Comparison of ENCODE assay signal across 8 cellular contexts in genomic region chr2:218284106-218284811, GRCh38. TPM values are rescaled to one million over a fixed set of nuclear protein-coding genes. Genes with fewer than 3 reads are reported as not detected.
DNase-seq lines count a peak whose midpoint lies in the region; ATAC-seq and TF ChIP-seq lines count a peak whose summit lies in the region.

No MANE protein-coding gene starts in this region.

- peak; percentile 36 for ATAC-seq in GM19328 (IDR thresholded peaks at IDR 0.05; ENCODE audit: unreplicated experiment)

- H3K4me3 ChIP-seq in fibroblast of pulmonary artery (replicated peaks; ENCODE audit: low read depth, low read length), result no peak overlapping the region
- no peak overlapping the region for H3K4me3 ChIP-seq in H7 (ENCODE audit: insufficient read depth, low read depth, low read length)

- H3K27me3 ChIP-seq in H7 (ENCODE audit: control insufficient read depth, insufficient read depth, low read length), result no peaks in the 10 kb centered on the region

- peaks cover 2% of the 10 kb centered on the region for H3K36me3 ChIP-seq in H7 (replicated peaks; ENCODE audit: control insufficient read depth, insufficient read depth, low read length)

- H3K36me3 Mint-ChIP-seq in activated T-cell treated with anti-CD3 and anti-CD28 coated beads, Interleukin-2, amount 50 U/mL, for 24 hours (ENCODE audit: low read depth), result peaks cover 58% of the 10 kb centered on the region

- H3K27me3 Mint-ChIP-seq in activated T-cell treated with anti-CD3 and anti-CD28 coated beads, Interleukin-2, amount 50 U/mL, for 24 hours, result no peaks in the 10 kb centered on the region

- H3K9me3 Mint-ChIP-seq in activated T-cell treated with anti-CD3 and anti-CD28 coated beads, Interleukin-2, amount 50 U/mL, for 24 hours, result no peaks in the 10 kb centered on the region

- peak overlapping the region; percentile 82 for H3K4me3 Mint-ChIP-seq in activated T-cell treated with anti-CD3 and anti-CD28 coated beads, Interleukin-2, amount 50 U/mL, for 24 hours

- H3K4me1 Mint-ChIP-seq in activated T-cell treated with anti-CD3 and anti-CD28 coated beads, Interleukin-2, amount 50 U/mL, for 24 hours (ENCODE audit: low read depth), result peaks cover 65% of the 10 kb centered on the region

- DNase-seq in HS-5 (ENCODE audit: low read depth), result peak; percentile 53
- peak; percentile 72 for DNase-seq in activated T-cell treated with anti-CD3 and anti-CD28 coated beads, Interleukin-2, amount 50 U/mL, for 24 hours
- DNase-seq in fibroblast of pulmonary artery (ENCODE audit: low read depth), result peak; percentile 67
- DNase-seq in stimulated activated CD4-positive, alpha-beta T cell treated with anti-CD3 and anti-CD28 coated beads, Interleukin-12 subunit alpha, Interleukin-12 subunit beta, amount 100 ng/mL, for 24 hours (ENCODE audit: low read depth in 2 of 2), result peak; percentile 44 to 48
- DNase-seq in H7, result no peak
- DNase-seq in medulla oblongata (ENCODE audit: extremely low spot score), result no peak
- DNase-seq in NCI-H526 treated with DMSO at 0.1 percent for 48 hours (lab: John Stamatoyannopoulos, UW), result no peak

- TF ChIP-seq CTCF in fibroblast of pulmonary artery (IDR thresholded peaks at IDR 0.05; ENCODE audit: low read length, missing control alignments), result no peak

- H3K27ac Mint-ChIP-seq in activated T-cell treated with anti-CD3 and anti-CD28 coated beads, Interleukin-2, amount 50 U/mL, for 24 hours, result peak overlapping the region; percentile 99

RNA-seq across cellular contexts. Expression of gene TMBIM1, which starts 8.0 kb away (rescaled TPM):
- total RNA-seq in H7 (2014; rRNA removed; shearing (Covaris generic)), result 34.1 and 35.6 TPM in 2 replicates

RNA-seq across cellular contexts. Expression of gene PNKD, which starts 13.9 kb away (rescaled TPM):
- total RNA-seq in H7 (2014; rRNA removed; shearing (Covaris generic)), result 46.5 and 61.3 TPM in 2 replicates

RNA-seq across cellular contexts. Expression of gene AAMP, which starts 14.3 kb away (rescaled TPM):
- 139 and 141 TPM in 2 replicates for total RNA-seq in H7 (2014; rRNA removed; shearing (Covaris generic))

RNA-seq across cellular contexts. Expression of gene GPBAR1, which starts 23.4 kb away (rescaled TPM):
- total RNA-seq in H7 (2014; rRNA removed; shearing (Covaris generic)), result 0.11 TPM in 1 of 2 replicates, not detected in the other

Comparison
In these comparisons a context has a peak if more than half of its experiments do, and no peak if none do; other contexts are left out.
1. DNase-seq: peak in HS-5 (single experiment), activated T-cell treated with anti-CD3 and anti-CD28 coated beads, Interleukin-2, amount 50 U/mL, for 24 hours (single experiment), fibroblast of pulmonary artery (single experiment) and stimulated activated CD4-positive, alpha-beta T cell treated with anti-CD3 and anti-CD28 coated beads, Interleukin-12 subunit alpha, Interleukin-12 subunit beta, amount 100 ng/mL, for 24 hours (2 of 2); none in H7 (single experiment), medulla oblongata (single experiment) and NCI-H526 treated with DMSO at 0.1 percent for 48 hours (single experiment).